In the genomic region with DNA sequence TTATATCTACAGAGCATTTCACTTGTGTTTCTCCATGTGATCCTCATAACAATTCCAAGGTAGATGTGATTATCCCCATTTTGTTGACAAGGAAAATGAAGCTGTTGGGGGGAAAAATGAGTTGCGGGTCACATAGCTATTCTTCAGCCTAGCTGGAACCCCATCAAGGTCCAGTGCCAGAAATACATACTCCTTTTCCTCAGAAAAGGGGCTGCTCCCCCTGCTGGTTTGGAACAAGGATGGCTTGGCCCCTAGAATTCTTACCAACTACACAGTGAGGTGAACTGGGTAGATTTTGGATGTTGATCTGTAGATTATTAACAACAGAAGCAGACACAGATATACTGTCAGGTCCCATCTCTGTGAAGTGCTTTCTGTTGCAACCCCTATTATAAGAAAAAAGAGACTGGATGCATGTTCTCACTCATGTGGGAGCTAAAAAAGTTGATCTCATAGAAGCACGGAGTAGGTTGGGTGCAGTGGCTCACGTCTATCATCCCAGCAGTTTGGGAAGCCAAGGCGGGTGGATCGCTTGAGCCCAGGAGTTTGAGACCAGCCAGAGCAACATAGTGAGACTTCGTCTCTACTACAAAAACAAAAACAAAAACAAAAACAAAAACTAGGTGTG, we compare ENCODE assay signal across 1 cellular context.
A peak's percentile ranks its signal among the peaks of the same experiment; 100 is the strongest.
TF ChIP-seq lines count a peak whose summit lies in the region.

No MANE protein-coding gene starts in this region.

TF ChIP-seq in IMR-90, 13 proteins besides CTCF, POLR2A, EP300 and RAD21 (continued from another document):
- peak; percentile 88 for TF ChIP-seq SMC3 (IDR thresholded peaks at IDR 0.05; ENCODE audit: low read depth, low read length)
- TF ChIP-seq FOS (IDR thresholded peaks at IDR 0.05; ENCODE audit: low read depth, low read length), result no peak
TF ChIP-seq in IMR-90: peak in this region for 1.
